In genomic region chr11:59753650-59754493, GRCh38 we compare ENCODE assay signal across 8 cellular contexts. TPM values are rescaled to one million over a fixed set of nuclear protein-coding genes. Genes with fewer than 3 reads are reported as not detected.
DNase-seq lines count a peak whose midpoint lies in the region; ATAC-seq and TF ChIP-seq lines count a peak whose summit lies in the region.

No MANE protein-coding gene starts in this region.

- H3K9me3 ChIP-seq in CD4-positive, alpha-beta memory T cell (ENCODE audit: control insufficient read depth in 1 of 2, low read length in 2 of 2): no peaks in the 10 kb centered on the region

- peak; percentile 96 for TF ChIP-seq CTCF in endothelial cell (IDR thresholded peaks at IDR 0.05; ENCODE audit: unreplicated experiment)

- peak; percentile 72 to 82 (median 79) for DNase-seq in CD4-positive, alpha-beta memory T cell
- DNase-seq in NOMO-1 (lab: John Stamatoyannopoulos, UW; ENCODE audit: unreplicated experiment in 2 of 2) (peak; percentile 46 to 65), endothelial cell (ENCODE audit: low spot score) (peak; percentile 86), middle frontal gyrus (ENCODE audit: extremely low spot score, low spot score) (peak; percentile 75)
- DNase-seq in activated CD8-positive, alpha-beta memory T cell treated with anti-CD3 and anti-CD28 coated beads, Interleukin-2, amount 50 U/mL, for 1 hour (ENCODE audit: extremely low read depth): peak; percentile 53
- DNase-seq in stimulated activated CD8-positive, alpha-beta memory T cell treated with anti-CD3 and anti-CD28 coated beads, Interleukin-2, amount 100 ng/mL, for 1 hour (ENCODE audit: low read depth in 2 of 2): peak; percentile 66 to 72

- H3K36me3 Mint-ChIP-seq in CD4-positive, alpha-beta memory T cell: peaks cover 0 to 6% of the 10 kb centered on the region in 2 donors
- H3K36me3 Mint-ChIP-seq in endothelial cell (ENCODE audit: low read depth, unreplicated experiment): peaks cover 18% of the 10 kb centered on the region

- H3K4me1 ChIP-seq in CD4-positive, alpha-beta memory T cell (ENCODE audit: insufficient read depth, low read length): peaks cover 9% of the 10 kb centered on the region

- peak overlapping the region; percentile 87 to 99 (median 96) for H3K4me3 Mint-ChIP-seq in CD4-positive, alpha-beta memory T cell
- peak overlapping the region; percentile 95 for H3K4me3 Mint-ChIP-seq in endothelial cell (ENCODE audit: unreplicated experiment)

- CTCF ChIA-PET in CD4-positive, alpha-beta memory T cell (lab: Charles Lee; ENCODE audit: partially characterized antibody): interaction anchor here (0.7 to 6.1 kb wide), 16 partner anchors 9 to 497 kb away, joined by 3 to 140 read pairs (median 5); partner anchors contain the start of genes MRPL16 and PATL1

- POLR2A ChIA-PET in CD4-positive, alpha-beta memory T cell (lab: Charles Lee; ENCODE audit: partially characterized antibody): interaction anchor here (0.6 to 4.3 kb wide), 8 partner anchors 14 to 138 kb away, joined by 3 to 26 read pairs (median 11); partner anchors contain the start of genes MRPL16, OSBP and PATL1

- H3K27me3 Mint-ChIP-seq in CD4-positive, alpha-beta memory T cell: peaks cover 8 to 10% of the 10 kb centered on the region in 2 donors
- H3K27me3 Mint-ChIP-seq in endothelial cell (ENCODE audit: unreplicated experiment): peaks cover 16% of the 10 kb centered on the region

- peak overlapping the region; percentile 44 for H3K27ac ChIP-seq in CD4-positive, alpha-beta memory T cell (ENCODE audit: low read depth, low read length)

- H3K9me3 Mint-ChIP-seq in CD4-positive, alpha-beta memory T cell: peaks cover 0 to under 1% (median 0%) of the 10 kb centered on the region in 8 donors
- no peaks in the 10 kb centered on the region for H3K9me3 Mint-ChIP-seq in endothelial cell (ENCODE audit: unreplicated experiment)

- H3K27ac Mint-ChIP-seq in CD4-positive, alpha-beta memory T cell: peak overlapping the region; percentile 59 to 94 (median 84)
- H3K27ac Mint-ChIP-seq in endothelial cell (ENCODE audit: unreplicated experiment): peak overlapping the region; percentile 58

- no peaks in the 10 kb centered on the region for H3K36me3 ChIP-seq in CD4-positive, alpha-beta memory T cell (ENCODE audit: insufficient read depth, low read length)

- H3K4me1 Mint-ChIP-seq in CD4-positive, alpha-beta memory T cell: peaks cover 16 to 42% (median 23%) of the 10 kb centered on the region in 4 donors
- H3K4me1 Mint-ChIP-seq in endothelial cell (ENCODE audit: unreplicated experiment): peaks cover 37% of the 10 kb centered on the region

- peak; percentile 84 for ATAC-seq in GM19395 (IDR thresholded peaks at IDR 0.05; ENCODE audit: unreplicated experiment)
- ATAC-seq in HG03565 (IDR thresholded peaks at IDR 0.05; ENCODE audit: unreplicated experiment): peak; percentile 73

- H3K4me3 ChIP-seq in CD4-positive, alpha-beta memory T cell (ENCODE audit: low read length in 2 of 2): peak overlapping the region; percentile 62 to 79

- no peaks in the 10 kb centered on the region for H3K27me3 ChIP-seq in CD4-positive, alpha-beta memory T cell (ENCODE audit: insufficient read depth, low read length)

- intact Hi-C loops in CD4-positive, alpha-beta memory T cell (cut with micrococcal nuclease): loop anchor here (1.0 to 5.0 kb wide), 7 partner anchors 13 to 378 kb away; partner anchors contain the start of gene MRPL16

RNA-seq across cellular contexts. Expression of gene STX3, which starts 1.3 kb away (rescaled TPM):
- 10 to 100 TPM; 13.6 to 15.4 TPM for total RNA-seq in CD4-positive, alpha-beta memory T cell
- 1 to 10 TPM; 8.6 to 8.7 TPM for polyA plus RNA-seq in CD4-positive, alpha-beta memory T cell
- total RNA-seq in endothelial cell (ENCODE audit: unreplicated experiment): 140 TPM

RNA-seq across cellular contexts. Expression of gene OR10V1, which starts 40.2 kb away (rescaled TPM):
- not detected for total RNA-seq in CD4-positive, alpha-beta memory T cell
- not detected for polyA plus RNA-seq in CD4-positive, alpha-beta memory T cell
- not detected for total RNA-seq in endothelial cell (ENCODE audit: unreplicated experiment)

RNA-seq across cellular contexts. Expression of gene MRPL16, which starts 56.7 kb away (rescaled TPM):
- total RNA-seq in CD4-positive, alpha-beta memory T cell: 10 to 100 TPM; 33.2 to 35.9 TPM
- 10 to 100 TPM; 85.6 to 92.2 TPM for polyA plus RNA-seq in CD4-positive, alpha-beta memory T cell
- 47.2 TPM for total RNA-seq in endothelial cell (ENCODE audit: unreplicated experiment)

Comparison
In these comparisons a context has a peak if more than half of its experiments do, and no peak if none do; other contexts are left out.
1. Peak in every context shown above with its lines: DNase-seq, ATAC-seq, H3K4me3 ChIP-seq and H3K27ac ChIP-seq.